In genomic region chr7:75638607-75639070, GRCh38 we compare ENCODE assay signal across 1 cellular context.
TF ChIP-seq lines count a peak whose summit lies in the region.

No MANE protein-coding gene starts in this region.

TF ChIP-seq in HepG2, 621 proteins besides CTCF, POLR2A, EP300 and RAD21 (continued from another document and continues in another):
- TF ChIP-seq, protein P1, sequence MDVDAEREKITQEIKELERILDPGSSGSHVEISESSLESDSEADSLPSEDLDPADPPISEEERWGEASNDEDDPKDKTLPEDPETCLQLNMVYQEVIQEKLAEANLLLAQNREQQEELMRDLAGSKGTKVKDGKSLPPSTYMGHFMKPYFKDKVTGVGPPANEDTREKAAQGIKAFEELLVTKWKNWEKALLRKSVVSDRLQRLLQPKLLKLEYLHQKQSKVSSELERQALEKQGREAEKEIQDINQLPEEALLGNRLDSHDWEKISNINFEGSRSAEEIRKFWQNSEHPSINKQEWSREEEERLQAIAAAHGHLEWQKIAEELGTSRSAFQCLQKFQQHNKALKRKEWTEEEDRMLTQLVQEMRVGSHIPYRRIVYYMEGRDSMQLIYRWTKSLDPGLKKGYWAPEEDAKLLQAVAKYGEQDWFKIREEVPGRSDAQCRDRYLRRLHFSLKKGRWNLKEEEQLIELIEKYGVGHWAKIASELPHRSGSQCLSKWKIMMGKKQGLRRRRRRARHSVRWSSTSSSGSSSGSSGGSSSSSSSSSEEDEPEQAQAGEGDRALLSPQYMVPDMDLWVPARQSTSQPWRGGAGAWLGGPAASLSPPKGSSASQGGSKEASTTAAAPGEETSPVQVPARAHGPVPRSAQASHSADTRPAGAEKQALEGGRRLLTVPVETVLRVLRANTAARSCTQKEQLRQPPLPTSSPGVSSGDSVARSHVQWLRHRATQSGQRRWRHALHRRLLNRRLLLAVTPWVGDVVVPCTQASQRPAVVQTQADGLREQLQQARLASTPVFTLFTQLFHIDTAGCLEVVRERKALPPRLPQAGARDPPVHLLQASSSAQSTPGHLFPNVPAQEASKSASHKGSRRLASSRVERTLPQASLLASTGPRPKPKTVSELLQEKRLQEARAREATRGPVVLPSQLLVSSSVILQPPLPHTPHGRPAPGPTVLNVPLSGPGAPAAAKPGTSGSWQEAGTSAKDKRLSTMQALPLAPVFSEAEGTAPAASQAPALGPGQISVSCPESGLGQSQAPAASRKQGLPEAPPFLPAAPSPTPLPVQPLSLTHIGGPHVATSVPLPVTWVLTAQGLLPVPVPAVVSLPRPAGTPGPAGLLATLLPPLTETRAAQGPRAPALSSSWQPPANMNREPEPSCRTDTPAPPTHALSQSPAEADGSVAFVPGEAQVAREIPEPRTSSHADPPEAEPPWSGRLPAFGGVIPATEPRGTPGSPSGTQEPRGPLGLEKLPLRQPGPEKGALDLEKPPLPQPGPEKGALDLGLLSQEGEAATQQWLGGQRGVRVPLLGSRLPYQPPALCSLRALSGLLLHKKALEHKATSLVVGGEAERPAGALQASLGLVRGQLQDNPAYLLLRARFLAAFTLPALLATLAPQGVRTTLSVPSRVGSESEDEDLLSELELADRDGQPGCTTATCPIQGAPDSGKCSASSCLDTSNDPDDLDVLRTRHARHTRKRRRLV (CRISPR knock-in tag; IDR thresholded peaks at IDR 0.05), result no peak
- TF ChIP-seq ZNF687 (CRISPR knock-in tag; IDR thresholded peaks at IDR 0.05), result peak; percentile 41; the same call in 1 of the 2 replicates
- TF ChIP-seq ZNF777 (CRISPR knock-in tag; IDR thresholded peaks at IDR 0.05), result peak; percentile 31; the same call in 1 of the 2 replicates
- no peak for TF ChIP-seq MED1 (CRISPR knock-in tag; IDR thresholded peaks at IDR 0.05)
- TF ChIP-seq, protein P2, sequence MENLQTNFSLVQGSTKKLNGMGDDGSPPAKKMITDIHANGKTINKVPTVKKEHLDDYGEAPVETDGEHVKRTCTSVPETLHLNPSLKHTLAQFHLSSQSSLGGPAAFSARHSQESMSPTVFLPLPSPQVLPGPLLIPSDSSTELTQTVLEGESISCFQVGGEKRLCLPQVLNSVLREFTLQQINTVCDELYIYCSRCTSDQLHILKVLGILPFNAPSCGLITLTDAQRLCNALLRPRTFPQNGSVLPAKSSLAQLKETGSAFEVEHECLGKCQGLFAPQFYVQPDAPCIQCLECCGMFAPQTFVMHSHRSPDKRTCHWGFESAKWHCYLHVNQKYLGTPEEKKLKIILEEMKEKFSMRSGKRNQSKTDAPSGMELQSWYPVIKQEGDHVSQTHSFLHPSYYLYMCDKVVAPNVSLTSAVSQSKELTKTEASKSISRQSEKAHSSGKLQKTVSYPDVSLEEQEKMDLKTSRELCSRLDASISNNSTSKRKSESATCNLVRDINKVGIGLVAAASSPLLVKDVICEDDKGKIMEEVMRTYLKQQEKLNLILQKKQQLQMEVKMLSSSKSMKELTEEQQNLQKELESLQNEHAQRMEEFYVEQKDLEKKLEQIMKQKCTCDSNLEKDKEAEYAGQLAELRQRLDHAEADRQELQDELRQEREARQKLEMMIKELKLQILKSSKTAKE (CRISPR knock-in tag; IDR thresholded peaks at IDR 0.05; ENCODE audit: borderline replicate concordance), result no peak
- TF ChIP-seq KDM5B (CRISPR knock-in tag; IDR thresholded peaks at IDR 0.05; ENCODE audit: borderline replicate concordance), result 0 out of 2 replicates have a peak, but pooled peaks have one; percentile 33
- no peak for TF ChIP-seq JUNB (CRISPR knock-in tag; IDR thresholded peaks at IDR 0.05; ENCODE audit: borderline replicate concordance)
- TF ChIP-seq, protein P3, sequence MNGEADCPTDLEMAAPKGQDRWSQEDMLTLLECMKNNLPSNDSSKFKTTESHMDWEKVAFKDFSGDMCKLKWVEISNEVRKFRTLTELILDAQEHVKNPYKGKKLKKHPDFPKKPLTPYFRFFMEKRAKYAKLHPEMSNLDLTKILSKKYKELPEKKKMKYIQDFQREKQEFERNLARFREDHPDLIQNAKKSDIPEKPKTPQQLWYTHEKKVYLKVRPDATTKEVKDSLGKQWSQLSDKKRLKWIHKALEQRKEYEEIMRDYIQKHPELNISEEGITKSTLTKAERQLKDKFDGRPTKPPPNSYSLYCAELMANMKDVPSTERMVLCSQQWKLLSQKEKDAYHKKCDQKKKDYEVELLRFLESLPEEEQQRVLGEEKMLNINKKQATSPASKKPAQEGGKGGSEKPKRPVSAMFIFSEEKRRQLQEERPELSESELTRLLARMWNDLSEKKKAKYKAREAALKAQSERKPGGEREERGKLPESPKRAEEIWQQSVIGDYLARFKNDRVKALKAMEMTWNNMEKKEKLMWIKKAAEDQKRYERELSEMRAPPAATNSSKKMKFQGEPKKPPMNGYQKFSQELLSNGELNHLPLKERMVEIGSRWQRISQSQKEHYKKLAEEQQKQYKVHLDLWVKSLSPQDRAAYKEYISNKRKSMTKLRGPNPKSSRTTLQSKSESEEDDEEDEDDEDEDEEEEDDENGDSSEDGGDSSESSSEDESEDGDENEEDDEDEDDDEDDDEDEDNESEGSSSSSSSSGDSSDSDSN (CRISPR knock-in tag; IDR thresholded peaks at IDR 0.05), result peak; percentile 67
- TF ChIP-seq, protein P4, sequence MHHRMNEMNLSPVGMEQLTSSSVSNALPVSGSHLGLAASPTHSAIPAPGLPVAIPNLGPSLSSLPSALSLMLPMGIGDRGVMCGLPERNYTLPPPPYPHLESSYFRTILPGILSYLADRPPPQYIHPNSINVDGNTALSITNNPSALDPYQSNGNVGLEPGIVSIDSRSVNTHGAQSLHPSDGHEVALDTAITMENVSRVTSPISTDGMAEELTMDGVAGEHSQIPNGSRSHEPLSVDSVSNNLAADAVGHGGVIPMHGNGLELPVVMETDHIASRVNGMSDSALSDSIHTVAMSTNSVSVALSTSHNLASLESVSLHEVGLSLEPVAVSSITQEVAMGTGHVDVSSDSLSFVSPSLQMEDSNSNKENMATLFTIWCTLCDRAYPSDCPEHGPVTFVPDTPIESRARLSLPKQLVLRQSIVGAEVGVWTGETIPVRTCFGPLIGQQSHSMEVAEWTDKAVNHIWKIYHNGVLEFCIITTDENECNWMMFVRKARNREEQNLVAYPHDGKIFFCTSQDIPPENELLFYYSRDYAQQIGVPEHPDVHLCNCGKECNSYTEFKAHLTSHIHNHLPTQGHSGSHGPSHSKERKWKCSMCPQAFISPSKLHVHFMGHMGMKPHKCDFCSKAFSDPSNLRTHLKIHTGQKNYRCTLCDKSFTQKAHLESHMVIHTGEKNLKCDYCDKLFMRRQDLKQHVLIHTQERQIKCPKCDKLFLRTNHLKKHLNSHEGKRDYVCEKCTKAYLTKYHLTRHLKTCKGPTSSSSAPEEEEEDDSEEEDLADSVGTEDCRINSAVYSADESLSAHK (CRISPR knock-in tag; IDR thresholded peaks at IDR 0.05; ENCODE audit: borderline replicate concordance), result no peak
- TF ChIP-seq, protein P5, sequence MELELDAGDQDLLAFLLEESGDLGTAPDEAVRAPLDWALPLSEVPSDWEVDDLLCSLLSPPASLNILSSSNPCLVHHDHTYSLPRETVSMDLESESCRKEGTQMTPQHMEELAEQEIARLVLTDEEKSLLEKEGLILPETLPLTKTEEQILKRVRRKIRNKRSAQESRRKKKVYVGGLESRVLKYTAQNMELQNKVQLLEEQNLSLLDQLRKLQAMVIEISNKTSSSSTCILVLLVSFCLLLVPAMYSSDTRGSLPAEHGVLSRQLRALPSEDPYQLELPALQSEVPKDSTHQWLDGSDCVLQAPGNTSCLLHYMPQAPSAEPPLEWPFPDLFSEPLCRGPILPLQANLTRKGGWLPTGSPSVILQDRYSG (CRISPR knock-in tag; IDR thresholded peaks at IDR 0.05), result no peak
- TF ChIP-seq, protein P6, sequence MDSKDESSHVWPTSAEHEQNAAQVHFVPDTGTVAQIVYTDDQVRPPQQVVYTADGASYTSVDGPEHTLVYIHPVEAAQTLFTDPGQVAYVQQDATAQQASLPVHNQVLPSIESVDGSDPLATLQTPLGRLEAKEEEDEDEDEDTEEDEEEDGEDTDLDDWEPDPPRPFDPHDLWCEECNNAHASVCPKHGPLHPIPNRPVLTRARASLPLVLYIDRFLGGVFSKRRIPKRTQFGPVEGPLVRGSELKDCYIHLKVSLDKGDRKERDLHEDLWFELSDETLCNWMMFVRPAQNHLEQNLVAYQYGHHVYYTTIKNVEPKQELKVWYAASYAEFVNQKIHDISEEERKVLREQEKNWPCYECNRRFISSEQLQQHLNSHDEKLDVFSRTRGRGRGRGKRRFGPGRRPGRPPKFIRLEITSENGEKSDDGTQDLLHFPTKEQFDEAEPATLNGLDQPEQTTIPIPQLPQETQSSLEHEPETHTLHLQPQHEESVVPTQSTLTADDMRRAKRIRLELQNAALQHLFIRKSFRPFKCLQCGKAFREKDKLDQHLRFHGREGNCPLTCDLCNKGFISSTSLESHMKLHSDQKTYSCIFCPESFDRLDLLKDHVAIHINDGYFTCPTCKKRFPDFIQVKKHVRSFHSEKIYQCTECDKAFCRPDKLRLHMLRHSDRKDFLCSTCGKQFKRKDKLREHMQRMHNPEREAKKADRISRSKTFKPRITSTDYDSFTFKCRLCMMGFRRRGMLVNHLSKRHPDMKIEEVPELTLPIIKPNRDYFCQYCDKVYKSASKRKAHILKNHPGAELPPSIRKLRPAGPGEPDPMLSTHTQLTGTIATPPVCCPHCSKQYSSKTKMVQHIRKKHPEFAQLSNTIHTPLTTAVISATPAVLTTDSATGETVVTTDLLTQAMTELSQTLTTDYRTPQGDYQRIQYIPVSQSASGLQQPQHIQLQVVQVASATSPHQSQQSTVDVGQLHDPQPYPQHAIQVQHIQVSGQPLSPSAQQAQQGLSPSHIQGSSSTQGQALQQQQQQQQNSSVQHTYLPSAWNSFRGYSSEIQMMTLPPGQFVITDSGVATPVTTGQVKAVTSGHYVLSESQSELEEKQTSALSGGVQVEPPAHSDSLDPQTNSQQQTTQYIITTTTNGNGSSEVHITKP (CRISPR knock-in tag; IDR thresholded peaks at IDR 0.05; ENCODE audit: low read depth), result no peak
- TF ChIP-seq, protein P7, sequence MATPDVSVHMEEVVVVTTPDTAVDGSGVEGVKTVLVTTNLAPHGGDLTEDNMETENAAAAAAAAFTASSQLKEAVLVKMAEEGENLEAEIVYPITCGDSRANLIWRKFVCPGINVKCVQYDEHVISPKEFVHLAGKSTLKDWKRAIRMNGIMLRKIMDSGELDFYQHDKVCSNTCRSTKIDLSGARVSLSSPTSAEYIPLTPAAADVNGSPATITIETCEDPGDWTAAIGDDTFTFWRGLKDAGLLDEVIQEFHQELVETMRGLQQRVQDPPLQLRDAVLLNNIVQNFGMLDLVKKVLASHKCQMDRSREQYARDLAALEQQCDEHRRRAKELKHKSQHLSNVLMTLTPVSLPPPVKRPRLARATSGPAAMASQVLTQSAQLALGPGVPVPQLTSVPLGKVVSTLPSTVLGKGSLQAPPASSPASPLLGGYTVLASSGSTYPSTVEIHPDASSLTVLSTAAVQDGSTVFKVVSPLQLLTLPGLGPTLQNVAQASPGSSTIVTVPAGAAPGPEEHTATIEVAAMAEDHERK (CRISPR knock-in tag; IDR thresholded peaks at IDR 0.05; ENCODE audit: low read depth), result no peak
- TF ChIP-seq TEAD3 (CRISPR knock-in tag; optimal IDR thresholded peaks at IDR 0.05; ENCODE audit: borderline replicate concordance), result no peak
- TF ChIP-seq ZNF746 (CRISPR knock-in tag; IDR thresholded peaks at IDR 0.05), result no peak
- no peak for TF ChIP-seq MAFF (IDR thresholded peaks at IDR 0.05; ENCODE audit: low read depth, low read length)
- TF ChIP-seq, protein P8, sequence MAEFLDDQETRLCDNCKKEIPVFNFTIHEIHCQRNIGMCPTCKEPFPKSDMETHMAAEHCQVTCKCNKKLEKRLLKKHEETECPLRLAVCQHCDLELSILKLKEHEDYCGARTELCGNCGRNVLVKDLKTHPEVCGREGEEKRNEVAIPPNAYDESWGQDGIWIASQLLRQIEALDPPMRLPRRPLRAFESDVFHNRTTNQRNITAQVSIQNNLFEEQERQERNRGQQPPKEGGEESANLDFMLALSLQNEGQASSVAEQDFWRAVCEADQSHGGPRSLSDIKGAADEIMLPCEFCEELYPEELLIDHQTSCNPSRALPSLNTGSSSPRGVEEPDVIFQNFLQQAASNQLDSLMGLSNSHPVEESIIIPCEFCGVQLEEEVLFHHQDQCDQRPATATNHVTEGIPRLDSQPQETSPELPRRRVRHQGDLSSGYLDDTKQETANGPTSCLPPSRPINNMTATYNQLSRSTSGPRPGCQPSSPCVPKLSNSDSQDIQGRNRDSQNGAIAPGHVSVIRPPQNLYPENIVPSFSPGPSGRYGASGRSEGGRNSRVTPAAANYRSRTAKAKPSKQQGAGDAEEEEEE (CRISPR knock-in tag; IDR thresholded peaks at IDR 0.05; ENCODE audit: borderline replicate concordance), result no peak
- no peak for TF ChIP-seq CC2D1A (CRISPR knock-in tag; IDR thresholded peaks at IDR 0.05)
- no peak for TF ChIP-seq GZF1 (CRISPR knock-in tag; IDR thresholded peaks at IDR 0.05)
- TF ChIP-seq ZNF879 (CRISPR knock-in tag; IDR thresholded peaks at IDR 0.05), result no peak
- no peak for TF ChIP-seq SETDB1 (CRISPR knock-in tag; IDR thresholded peaks at IDR 0.05; ENCODE audit: borderline replicate concordance)
